7 cellular contexts compared by ENCODE assay signal in the genomic region with DNA sequence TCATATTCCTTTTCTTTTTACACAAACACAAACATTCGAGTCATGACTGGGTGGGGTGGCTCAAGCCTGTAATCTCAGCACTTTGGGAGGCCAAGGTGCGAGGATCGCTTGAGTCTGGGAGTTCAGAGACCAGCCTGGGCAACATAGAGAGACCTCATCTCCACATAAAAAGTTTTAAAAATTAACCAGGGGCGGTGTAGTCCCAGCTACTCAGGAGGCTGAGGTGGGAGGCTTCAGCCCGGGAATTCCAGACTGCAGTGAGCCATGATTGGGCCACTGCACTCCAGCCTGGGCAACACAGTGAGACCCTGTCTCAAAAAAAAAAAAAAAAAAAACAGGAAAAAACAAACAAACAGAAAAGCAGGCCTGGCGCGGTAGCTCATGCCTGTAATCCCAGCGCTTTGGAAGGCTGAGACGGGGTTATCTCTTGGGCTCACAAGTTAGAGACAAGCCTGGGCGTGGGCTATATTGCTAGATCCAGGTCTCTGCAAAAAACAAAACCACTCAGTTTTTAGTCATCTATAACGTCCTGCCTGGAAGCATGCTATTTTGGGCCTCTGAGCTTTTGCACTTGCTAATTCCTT. TPM values are rescaled to one million over a fixed set of nuclear protein-coding genes. Genes with fewer than 3 reads are reported as not detected.
DNase-seq lines count a peak whose midpoint lies in the region; ATAC-seq and TF ChIP-seq lines count a peak whose summit lies in the region.

No MANE protein-coding gene starts in this region.

- H3K9me3 ChIP-seq in stomach smooth muscle (ENCODE audit: control insufficient read depth in 2 of 2, low read length in 2 of 2): no peaks in the 10 kb centered on the region

- DNase-seq in HFF-Myc (ENCODE audit: extremely low read depth, low read depth) (no peak), immature natural killer cell (no peak), NCI-H1105 (lab: John Stamatoyannopoulos, UW) (no peak), NCI-H2227 (lab: John Stamatoyannopoulos, UW; ENCODE audit: unreplicated experiment) (no peak)
- DNase-seq in activated naive CD4-positive, alpha-beta T cell treated with anti-CD3 and anti-CD28 coated beads, Interleukin-2, amount 50 U/mL, for 72 hours (ENCODE audit: low spot score in 2 of 2): no peak

- H3K4me1 Mint-ChIP-seq in immature natural killer cell: peaks cover 23 to 33% of the 10 kb centered on the region in 2 donors

- peaks cover 3 to 8% (median 5%) of the 10 kb centered on the region in 3 donors for H3K27me3 Mint-ChIP-seq in immature natural killer cell (ENCODE audit: low read depth in 3 of 3)

- H3K9me3 Mint-ChIP-seq in activated naive CD4-positive, alpha-beta T cell treated with anti-CD3 and anti-CD28 coated beads, Interleukin-2, amount 50 U/mL, for 72 hours: no peaks in the 10 kb centered on the region
- no peaks in the 10 kb centered on the region for H3K9me3 Mint-ChIP-seq in immature natural killer cell

- H3K36me3 ChIP-seq in stomach smooth muscle (ENCODE audit: control insufficient read depth in 2 of 2, insufficient read depth in 2 of 2, low read length in 2 of 2): peaks cover 0 to 4% of the 10 kb centered on the region in 2 donors

- peak overlapping the region; percentile 91 to 98 for H3K27ac Mint-ChIP-seq in activated naive CD4-positive, alpha-beta T cell treated with anti-CD3 and anti-CD28 coated beads, Interleukin-2, amount 50 U/mL, for 72 hours
- peak overlapping the region; percentile 68 to 92 (median 87) for H3K27ac Mint-ChIP-seq in immature natural killer cell

- H3K27ac ChIP-seq in stomach smooth muscle (ENCODE audit: low read length): peak overlapping the region; percentile 74

- no peaks in the 10 kb centered on the region for H3K27me3 ChIP-seq in stomach smooth muscle (ENCODE audit: control insufficient read depth in 1 of 2, insufficient read depth in 2 of 2, low read length in 2 of 2)

- peak overlapping the region; percentile 93 to 96 (median 93) for H3K4me3 Mint-ChIP-seq in immature natural killer cell

- H3K4me3 ChIP-seq in HFF-Myc (replicated peaks; ENCODE audit: low read depth, low read length) (peak overlapping the region; percentile 95), stomach smooth muscle (ENCODE audit: low read length in 2 of 2) (peak overlapping the region; percentile 52 to 93)

- peaks cover 22 to 37% of the 10 kb centered on the region in 2 donors for H3K36me3 Mint-ChIP-seq in activated naive CD4-positive, alpha-beta T cell treated with anti-CD3 and anti-CD28 coated beads, Interleukin-2, amount 50 U/mL, for 72 hours
- peaks cover 3 to 7% (median 4%) of the 10 kb centered on the region in 3 donors for H3K36me3 Mint-ChIP-seq in immature natural killer cell

- peaks cover 18% of the 10 kb centered on the region for H3K4me1 ChIP-seq in stomach smooth muscle (ENCODE audit: control insufficient read depth, insufficient read depth, low read length)

- ATAC-seq in activated naive CD4-positive, alpha-beta T cell treated with anti-CD3 and anti-CD28 coated beads, Interleukin-2, amount 50 U/mL, for 72 hours: no peak
- ATAC-seq in HG02623 (IDR thresholded peaks at IDR 0.05; ENCODE audit: unreplicated experiment): no peak

- TF ChIP-seq CTCF in HFF-Myc (IDR thresholded peaks at IDR 0.05; ENCODE audit: low read depth, low read length, missing control alignments): no peak

- peak overlapping the region; percentile 51 to 95 for H3K9ac ChIP-seq in stomach smooth muscle (ENCODE audit: low read length in 2 of 2)

RNA-seq across cellular contexts. Expression of gene BAX, which starts 0.6 kb away (rescaled TPM):
- 100 to 1,000 TPM; 191 to 711 TPM for total RNA-seq in activated naive CD4-positive, alpha-beta T cell treated with anti-CD3 and anti-CD28 coated beads, Interleukin-2, amount 50 U/mL, for 72 hours
- 100 to 1,000 TPM in 2 of 3 donors, 10 to 100 TPM in 1; 88.6 to 137 (median 106) TPM for polyA plus RNA-seq in immature natural killer cell

RNA-seq across cellular contexts. Expression of gene FTL, which starts 11.0 kb away (rescaled TPM):
- 1,000 to 10,000 TPM; 1,148 to 2,898 TPM for total RNA-seq in activated naive CD4-positive, alpha-beta T cell treated with anti-CD3 and anti-CD28 coated beads, Interleukin-2, amount 50 U/mL, for 72 hours
- polyA plus RNA-seq in immature natural killer cell: 1,000 to 10,000 TPM; 3,472 to 4,403 (median 4,065) TPM

RNA-seq across cellular contexts. Expression of gene DHDH, which starts 20.6 kb away (rescaled TPM):
- total RNA-seq in activated naive CD4-positive, alpha-beta T cell treated with anti-CD3 and anti-CD28 coated beads, Interleukin-2, amount 50 U/mL, for 72 hours: 1 to 10 TPM; 2.2 to 7.4 TPM
- 1 to 10 TPM in 1 of 3 donors, not detected in 2; 1.3 TPM for polyA plus RNA-seq in immature natural killer cell

RNA-seq across cellular contexts. Expression of gene GYS1, which starts 39.0 kb away (rescaled TPM):
- 100 to 1,000 TPM in 1 of 2 donors, 10 to 100 TPM in 1; 44.8 to 104 TPM for total RNA-seq in activated naive CD4-positive, alpha-beta T cell treated with anti-CD3 and anti-CD28 coated beads, Interleukin-2, amount 50 U/mL, for 72 hours
- polyA plus RNA-seq in immature natural killer cell: 10 to 100 TPM; 16.0 to 40.3 (median 32.9) TPM

RNA-seq across cellular contexts. Expression of gene RUVBL2, which starts 39.6 kb away (rescaled TPM):
- total RNA-seq in activated naive CD4-positive, alpha-beta T cell treated with anti-CD3 and anti-CD28 coated beads, Interleukin-2, amount 50 U/mL, for 72 hours: 100 to 1,000 TPM; 135 to 160 TPM
- polyA plus RNA-seq in immature natural killer cell: 10 to 100 TPM; 64.0 to 72.7 (median 64.2) TPM
